Comparison of ENCODE assay signal across 8 cellular contexts in the genomic region with DNA sequence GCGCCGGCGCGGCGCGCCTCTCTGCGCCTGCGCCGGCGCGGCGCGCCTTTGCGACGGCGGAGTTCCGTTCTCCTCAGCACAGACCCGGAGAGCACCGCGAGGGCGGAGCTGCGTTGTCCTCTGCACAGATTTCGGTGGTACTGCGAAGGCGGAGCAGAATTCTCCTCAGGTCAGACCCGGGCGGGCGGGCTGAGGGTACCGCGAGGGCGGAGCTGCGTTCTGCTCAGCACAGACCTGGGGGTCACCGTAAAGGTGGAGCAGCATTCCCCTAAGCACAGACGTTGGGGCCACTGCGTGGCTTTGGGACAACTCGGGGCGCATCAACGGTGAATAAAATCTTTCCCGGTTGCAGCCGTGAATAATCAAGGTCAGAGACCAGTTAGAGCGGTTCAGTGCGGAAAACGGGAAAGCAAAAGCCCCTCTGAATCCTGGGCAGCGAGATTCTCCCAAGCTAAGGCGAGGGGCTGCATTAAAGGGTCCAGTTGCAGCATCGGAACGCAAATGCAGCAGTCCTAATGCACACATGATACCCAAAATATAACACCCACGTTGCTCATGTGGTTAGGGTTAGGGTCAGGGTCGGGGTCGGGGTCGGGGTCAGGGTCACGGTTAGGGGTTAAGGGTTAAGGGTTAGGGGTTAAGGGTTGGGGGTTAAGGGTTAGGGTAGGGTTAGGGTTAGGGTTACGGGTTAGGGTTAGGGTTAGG.
A peak's percentile ranks its signal among the peaks of the same experiment; 100 is the strongest.
DNase-seq lines count a peak whose midpoint lies in the region; ATAC-seq, FAIRE-seq and TF ChIP-seq lines count a peak whose summit lies in the region.
"Not testable (repeated sequence)": the region's sequence is repeated elsewhere in the genome, so short reads cannot be mapped to it uniquely, and the experiment has no call there.

No MANE protein-coding gene starts in this region.

- H3K27me3 Mint-ChIP-seq in activated CD8-positive, alpha-beta T cell treated with anti-CD3 and anti-CD28 coated beads for 36 hours; glutamatergic neuron (ENCODE audit: unreplicated experiment); memory B cell: not testable (repeated sequence)

- TF ChIP-seq CTCF in activated CD8-positive, alpha-beta T cell treated with anti-CD3 and anti-CD28 coated beads for 36 hours (IDR thresholded peaks at IDR 0.05); K562 (IDR thresholded peaks at IDR 0.05 in 2 of 3, conservative IDR thresholded peaks at IDR 0.05 in 1 of 3; ENCODE audit: insufficient read depth in 2 of 3, low read depth in 1 of 3, low read length in 3 of 3); glutamatergic neuron (IDR thresholded peaks at IDR 0.05; ENCODE audit: partially characterized antibody, unreplicated experiment): not testable (repeated sequence)

- WGBS in K562 (ENCODE audit: insufficient coverage, low coverage, missing lambda C conversion rate): 89% methylated on average over 26 of the region's 53 CpGs

- not testable (repeated sequence) for H3K9me3 ChIP-seq in K562 (replicated peaks; ENCODE audit: control insufficient read depth, insufficient read depth, low read depth, low read length)

- intact Hi-C loops in activated CD8-positive, alpha-beta T cell treated with anti-CD3 and anti-CD28 coated beads for 36 hours (cut with micrococcal nuclease); K562 (cut with micrococcal nuclease): not testable (repeated sequence)

- FAIRE-seq in K562 (lab: Jason Lieb, UNC): not testable (repeated sequence)

- H3K9ac ChIP-seq in K562 (ENCODE audit: insufficient read depth in 1 of 2, low read depth in 2 of 2, low read length in 2 of 2): not testable (repeated sequence)

- not testable (repeated sequence) for H3K9me3 Mint-ChIP-seq in activated CD8-positive, alpha-beta T cell treated with anti-CD3 and anti-CD28 coated beads for 36 hours; glutamatergic neuron (ENCODE audit: unreplicated experiment); memory B cell

- DNase-seq in Ammon's horn (ENCODE audit: low spot score) (peak; percentile 17), H7 (peak; percentile 35), RPMI8226 (peak; percentile 69), K562 (ENCODE audit: extremely low read depth in 1 of 4, low spot score in 3 of 4) (peak in 2 of 4 experiments; percentile 4 to 28), glutamatergic neuron (peak; percentile 53), memory B cell (ENCODE audit: low spot score in 2 of 2) (peak in 1 of 2 donors; percentile 22)
- peak; percentile 32 for DNase-seq in activated CD8-positive, alpha-beta T cell treated with anti-CD3 and anti-CD28 coated beads for 36 hours
- peak; percentile 26 for DNase-seq in stimulated activated CD4-positive, alpha-beta T cell treated with anti-CD3 and anti-CD28 coated beads, Interleukin-1b, Interleukin-23, amount 100 ng/mL, for 48 hours

- H3K36me3 Mint-ChIP-seq in activated CD8-positive, alpha-beta T cell treated with anti-CD3 and anti-CD28 coated beads for 36 hours (ENCODE audit: low read depth); glutamatergic neuron (ENCODE audit: unreplicated experiment); memory B cell: not testable (repeated sequence)

- ATAC-seq in activated CD8-positive, alpha-beta T cell treated with anti-CD3 and anti-CD28 coated beads for 36 hours: peak; percentile 47
- peak; percentile 51; the same call in 2 of the 3 replicates for ATAC-seq in K562
- ATAC-seq in memory B cell (ENCODE audit: low read depth): not testable (repeated sequence)

- H3K4me2 ChIP-seq in K562 (ENCODE audit: insufficient read depth, low read length): not testable (repeated sequence)

- POLR2A ChIA-PET in activated CD8-positive, alpha-beta T cell treated with anti-CD3 and anti-CD28 coated beads for 36 hours (lab: Charles Lee); K562 (lab: Yijun Ruan, JAX): not testable (repeated sequence)

- H3K4me1 ChIP-seq in K562 (replicated peaks in 1 of 2; ENCODE audit: control insufficient read depth in 2 of 2, insufficient read depth in 2 of 2, low read length in 2 of 2): not testable (repeated sequence)

- H3K36me3 ChIP-seq in H7 (replicated peaks; ENCODE audit: control insufficient read depth, insufficient read depth, low read length); K562 (ENCODE audit: control insufficient read depth, insufficient read depth, low read length): not testable (repeated sequence)

- not testable (repeated sequence) for TF ChIP-seq RAD21 in K562 (CRISPR knock-in tag; conservative IDR thresholded peaks at IDR 0.05 in 1 of 2, IDR thresholded peaks at IDR 0.05 in 1 of 2)

- not testable (repeated sequence) for H3K4me3 ChIP-seq in H7 (ENCODE audit: insufficient read depth, low read depth, low read length); K562

- not testable (repeated sequence) for H3K79me2 ChIP-seq in K562 (ENCODE audit: control insufficient read depth, insufficient read depth, low read length)

- H3K4me3 Mint-ChIP-seq in activated CD8-positive, alpha-beta T cell treated with anti-CD3 and anti-CD28 coated beads for 36 hours; glutamatergic neuron (ENCODE audit: unreplicated experiment): not testable (repeated sequence)
- H3K4me3 Mint-ChIP-seq in memory B cell: peak overlapping the region; percentile 55

- H3K4me1 Mint-ChIP-seq in activated CD8-positive, alpha-beta T cell treated with anti-CD3 and anti-CD28 coated beads for 36 hours (ENCODE audit: low read depth); glutamatergic neuron (ENCODE audit: low read depth, unreplicated experiment); memory B cell: not testable (repeated sequence)

- TF ChIP-seq POLR2A in K562 (conservative IDR thresholded peaks at IDR 0.05): not testable (repeated sequence)

- not testable (repeated sequence) for H4K20me1 ChIP-seq in K562 (replicated peaks; ENCODE audit: control insufficient read depth, insufficient read depth, low read length)

- not testable (repeated sequence) for H3K27ac Mint-ChIP-seq in activated CD8-positive, alpha-beta T cell treated with anti-CD3 and anti-CD28 coated beads for 36 hours; glutamatergic neuron (ENCODE audit: unreplicated experiment); memory B cell

- not testable (repeated sequence) for H3K9me1 ChIP-seq in K562 (ENCODE audit: control insufficient read depth, insufficient read depth, low read length)

- CTCF ChIA-PET in activated CD8-positive, alpha-beta T cell treated with anti-CD3 and anti-CD28 coated beads for 36 hours (lab: Charles Lee): not testable (repeated sequence)
- CTCF ChIA-PET in K562 (lab: Yijun Ruan, JAX; ENCODE audit: low intra/inter-chr PET ratio): interaction anchor here (0.6 kb wide), 1 partner anchor 215 kb away, joined by 4 read pairs; no protein-coding TSS in a partner anchor

- not testable (repeated sequence) for H3K27me3 ChIP-seq in H7 (ENCODE audit: control insufficient read depth, insufficient read depth, low read length); K562 (ENCODE audit: control insufficient read depth in 2 of 2, insufficient read depth in 2 of 2, low read length in 2 of 2)

- not testable (repeated sequence) for H3K27ac ChIP-seq in K562 (ENCODE audit: extremely low read depth, low read depth, low read length)

- not testable (repeated sequence) for BruUV-seq in K562 (replicated peaks; lab: Mats Ljungman, UMichigan)

- in situ Hi-C loops in K562 (cut with MboI): not testable (repeated sequence)

- TF ChIP-seq EP300 in K562 (IDR thresholded peaks at IDR 0.05; ENCODE audit: low read length): not testable (repeated sequence)

- H2AFZ ChIP-seq in K562 (ENCODE audit: low read depth, low read length): not testable (repeated sequence)

TF ChIP-seq in K562, 482 proteins besides CTCF, POLR2A, EP300 and RAD21 (continues in another document):
- TF ChIP-seq MCM7 (IDR thresholded peaks at IDR 0.05) (peak in 1 of 2 experiments; percentile 98; a peak in 1 of 4 replicates), MCM2 (IDR thresholded peaks at IDR 0.05; ENCODE audit: low read depth) (peak; percentile 59; the same call in 1 of the 2 replicates), NR2C2 (CRISPR knock-in tag; IDR thresholded peaks at IDR 0.05) (peak; percentile 99), NR2C2 (tag; IDR thresholded peaks at IDR 0.05) (peak; percentile 94)
- TF ChIP-seq, protein P1, sequence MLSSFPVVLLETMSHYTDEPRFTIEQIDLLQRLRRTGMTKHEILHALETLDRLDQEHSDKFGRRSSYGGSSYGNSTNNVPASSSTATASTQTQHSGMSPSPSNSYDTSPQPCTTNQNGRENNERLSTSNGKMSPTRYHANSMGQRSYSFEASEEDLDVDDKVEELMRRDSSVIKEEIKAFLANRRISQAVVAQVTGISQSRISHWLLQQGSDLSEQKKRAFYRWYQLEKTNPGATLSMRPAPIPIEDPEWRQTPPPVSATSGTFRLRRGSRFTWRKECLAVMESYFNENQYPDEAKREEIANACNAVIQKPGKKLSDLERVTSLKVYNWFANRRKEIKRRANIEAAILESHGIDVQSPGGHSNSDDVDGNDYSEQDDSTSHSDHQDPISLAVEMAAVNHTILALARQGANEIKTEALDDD (IDR thresholded peaks at IDR 0.05): peak; percentile 94
- TF ChIP-seq, protein P2, sequence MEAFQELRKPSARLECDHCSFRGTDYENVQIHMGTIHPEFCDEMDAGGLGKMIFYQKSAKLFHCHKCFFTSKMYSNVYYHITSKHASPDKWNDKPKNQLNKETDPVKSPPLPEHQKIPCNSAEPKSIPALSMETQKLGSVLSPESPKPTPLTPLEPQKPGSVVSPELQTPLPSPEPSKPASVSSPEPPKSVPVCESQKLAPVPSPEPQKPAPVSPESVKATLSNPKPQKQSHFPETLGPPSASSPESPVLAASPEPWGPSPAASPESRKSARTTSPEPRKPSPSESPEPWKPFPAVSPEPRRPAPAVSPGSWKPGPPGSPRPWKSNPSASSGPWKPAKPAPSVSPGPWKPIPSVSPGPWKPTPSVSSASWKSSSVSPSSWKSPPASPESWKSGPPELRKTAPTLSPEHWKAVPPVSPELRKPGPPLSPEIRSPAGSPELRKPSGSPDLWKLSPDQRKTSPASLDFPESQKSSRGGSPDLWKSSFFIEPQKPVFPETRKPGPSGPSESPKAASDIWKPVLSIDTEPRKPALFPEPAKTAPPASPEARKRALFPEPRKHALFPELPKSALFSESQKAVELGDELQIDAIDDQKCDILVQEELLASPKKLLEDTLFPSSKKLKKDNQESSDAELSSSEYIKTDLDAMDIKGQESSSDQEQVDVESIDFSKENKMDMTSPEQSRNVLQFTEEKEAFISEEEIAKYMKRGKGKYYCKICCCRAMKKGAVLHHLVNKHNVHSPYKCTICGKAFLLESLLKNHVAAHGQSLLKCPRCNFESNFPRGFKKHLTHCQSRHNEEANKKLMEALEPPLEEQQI (IDR thresholded peaks at IDR 0.05): peak; percentile 81; the same call in 1 of the 2 replicates
